Comparison of ENCODE assay signal across 8 cellular contexts in genomic region chr14:58428011-58428807, GRCh38. TPM values are rescaled to one million over a fixed set of nuclear protein-coding genes. Genes with fewer than 3 reads are reported as not detected.
DNase-seq lines count a peak whose midpoint lies in the region; ATAC-seq lines count a peak whose summit lies in the region.

No MANE protein-coding gene starts in this region.

- peak overlapping the region; percentile 67 for H3K9ac ChIP-seq in muscle layer of colon (ENCODE audit: low read length)

- peak; percentile 75 for DNase-seq in activated CD4-positive, alpha-beta T cell treated with anti-CD3 and anti-CD28 coated beads, Interleukin-2, amount 10 ng/mL, durations not matched to agents 24 days and 14 days
- no peak for DNase-seq in activated CD4-positive, alpha-beta T cell treated with anti-CD3 and anti-CD28 coated beads for 4 hours
- DNase-seq in MV-4-11 (lab: John Stamatoyannopoulos, UW) (peak; percentile 38), SW480 (ENCODE audit: low spot score) (peak; percentile 59), epithelial cell of prostate (ENCODE audit: low read depth, low spot score) (no peak), 8988T (no peak)

- peaks cover 23% of the 10 kb centered on the region for H3K36me3 Mint-ChIP-seq in activated CD4-positive, alpha-beta T cell treated with anti-CD3 and anti-CD28 coated beads, Interleukin-2, amount 10 ng/mL, durations not matched to agents 24 days and 14 days (ENCODE audit: low read depth)

- ATAC-seq in GM18870 (IDR thresholded peaks at IDR 0.05; ENCODE audit: unreplicated experiment) = no peak

- H3K4me3 Mint-ChIP-seq in activated CD4-positive, alpha-beta T cell treated with anti-CD3 and anti-CD28 coated beads, Interleukin-2, amount 10 ng/mL, durations not matched to agents 24 days and 14 days = peak overlapping the region; percentile 79

- intact Hi-C loops in activated CD4-positive, alpha-beta T cell treated with anti-CD3 and anti-CD28 coated beads, Interleukin-2, amount 10 ng/mL, durations not matched to agents 24 days and 14 days (cut with micrococcal nuclease) = loop anchor here (5.0 kb wide), 2 partner anchors 209 to 759 kb away; partner anchors contain the start of genes DAAM1 and DACT1

- peak overlapping the region; percentile 94 for H3K27ac Mint-ChIP-seq in activated CD4-positive, alpha-beta T cell treated with anti-CD3 and anti-CD28 coated beads, Interleukin-2, amount 10 ng/mL, durations not matched to agents 24 days and 14 days

- H3K27me3 Mint-ChIP-seq in activated CD4-positive, alpha-beta T cell treated with anti-CD3 and anti-CD28 coated beads, Interleukin-2, amount 10 ng/mL, durations not matched to agents 24 days and 14 days = peaks cover 2% of the 10 kb centered on the region

- H3K4me3 ChIP-seq in muscle layer of colon (ENCODE audit: low read depth in 1 of 2, low read length in 2 of 2) = peak overlapping the region; percentile 93 to 94

- H3K27me3 ChIP-seq in muscle layer of colon (ENCODE audit: control insufficient read depth in 1 of 2, insufficient read depth in 2 of 2, low read length in 2 of 2) = no peaks in the 10 kb centered on the region

- H3K9me3 Mint-ChIP-seq in activated CD4-positive, alpha-beta T cell treated with anti-CD3 and anti-CD28 coated beads, Interleukin-2, amount 10 ng/mL, durations not matched to agents 24 days and 14 days = no peaks in the 10 kb centered on the region

- peaks cover 31% of the 10 kb centered on the region for H3K4me1 Mint-ChIP-seq in activated CD4-positive, alpha-beta T cell treated with anti-CD3 and anti-CD28 coated beads, Interleukin-2, amount 10 ng/mL, durations not matched to agents 24 days and 14 days

- H3K9me3 ChIP-seq in muscle layer of colon (ENCODE audit: low read length) = no peaks in the 10 kb centered on the region

- peaks cover 7% of the 10 kb centered on the region for H3K36me3 ChIP-seq in muscle layer of colon (ENCODE audit: insufficient read depth, low read length)

- H3K4me1 ChIP-seq in muscle layer of colon (ENCODE audit: insufficient read depth, low read length) = peaks cover 16% of the 10 kb centered on the region

- H3K27ac ChIP-seq in epithelial cell of prostate (peak overlapping the region; percentile 90), muscle layer of colon (ENCODE audit: low read depth, low read length) (peak overlapping the region; percentile 98)

RNA-seq across cellular contexts. Expression of gene KIAA0586, which starts 0.7 kb away (rescaled TPM):
- 19.8 and 20.9 TPM in 2 replicates for total RNA-seq in activated CD4-positive, alpha-beta T cell treated with anti-CD3 and anti-CD28 coated beads, Interleukin-2, amount 10 ng/mL, durations not matched to agents 24 days and 14 days

RNA-seq across cellular contexts. Expression of gene TIMM9, which starts 0.9 kb away (rescaled TPM):
- 67.7 and 71.8 TPM in 2 replicates for total RNA-seq in activated CD4-positive, alpha-beta T cell treated with anti-CD3 and anti-CD28 coated beads, Interleukin-2, amount 10 ng/mL, durations not matched to agents 24 days and 14 days

RNA-seq across cellular contexts. Expression of gene TOMM20L, which starts 32.5 kb away (rescaled TPM):
- not detected in 2 replicates for total RNA-seq in activated CD4-positive, alpha-beta T cell treated with anti-CD3 and anti-CD28 coated beads, Interleukin-2, amount 10 ng/mL, durations not matched to agents 24 days and 14 days

Comparison
In these comparisons a context has a peak if more than half of its experiments do, and no peak if none do; other contexts are left out.
1. DNase-seq: peak in activated CD4-positive, alpha-beta T cell treated with anti-CD3 and anti-CD28 coated beads, Interleukin-2, amount 10 ng/mL, durations not matched to agents 24 days and 14 days (single experiment), MV-4-11 (single experiment) and SW480 (single experiment); none in activated CD4-positive, alpha-beta T cell treated with anti-CD3 and anti-CD28 coated beads for 4 hours (0 of 2), epithelial cell of prostate (single experiment) and 8988T (single experiment).